ENCODE assay signal across 11 cellular contexts in the genomic region with DNA sequence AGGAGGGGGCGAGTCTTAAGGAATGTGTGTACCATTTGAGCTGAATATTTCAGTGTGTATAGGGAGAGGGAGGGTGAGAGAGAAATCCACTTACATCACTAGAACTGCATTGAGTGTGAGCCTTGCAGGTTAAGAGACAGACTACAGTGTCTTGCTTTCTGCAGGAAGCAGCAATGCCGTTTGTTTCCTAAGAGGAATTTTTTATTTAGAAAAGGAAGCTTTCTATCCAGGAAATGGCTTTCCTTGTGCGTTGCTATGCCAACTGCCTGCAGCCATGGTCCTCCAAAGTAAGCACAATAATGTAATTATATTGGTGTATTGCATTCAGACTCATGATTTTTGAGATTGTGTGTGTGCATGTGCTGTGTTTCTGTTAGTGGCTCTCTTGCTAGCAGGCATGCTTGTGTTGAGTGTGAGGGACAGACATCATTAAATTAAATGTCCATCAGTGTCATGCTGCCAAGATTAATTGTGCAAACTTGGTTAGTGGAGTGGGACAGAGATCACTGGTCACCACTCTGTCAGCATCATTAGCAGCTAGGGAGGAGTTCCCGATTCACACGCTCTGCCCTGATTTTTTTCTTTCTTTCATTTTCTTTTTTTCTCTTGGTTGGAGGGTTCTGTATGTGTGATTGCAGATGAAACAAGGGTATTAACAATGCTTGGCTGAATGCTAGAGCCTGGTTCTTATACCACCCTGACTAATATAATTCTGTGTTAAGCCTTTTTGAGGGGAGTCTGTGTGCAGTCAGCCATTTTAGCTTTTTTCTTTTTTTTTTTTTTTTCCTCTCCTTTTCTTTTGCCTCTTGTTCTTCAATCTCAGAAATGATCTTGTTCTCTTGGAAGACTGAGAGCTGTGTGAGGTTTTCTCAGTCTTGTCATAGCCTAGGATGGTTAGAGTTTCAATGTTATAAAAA.
DNase-seq lines count a peak whose midpoint lies in the region; ATAC-seq, FAIRE-seq and TF ChIP-seq lines count a peak whose summit lies in the region.
"Had no signal": no experiment of that assay in that cellular context is flagged by ENCODE, and none has a peak within 500 bp of the region (broad histone marks: within the 10 kb centered on the region; RNA-seq: fewer than 3 reads in every experiment).

No MANE protein-coding gene starts in this region.

- TF ChIP-seq CTCF in liver (IDR thresholded peaks at IDR 0.05; ENCODE audit: low read depth, low read length, missing input control) (no peak), HepG2 (CRISPR knock-in tag; IDR thresholded peaks at IDR 0.05) (no peak), cardiac fibroblast (IDR thresholded peaks at IDR 0.05; ENCODE audit: low read depth, low read length) (no peak), Caco-2 (IDR thresholded peaks at IDR 0.05; ENCODE audit: insufficient read depth in 1 of 2, low read depth in 1 of 2, low read length in 1 of 2, severe bottlenecking in 1 of 2, unreplicated experiment in 1 of 2) (no peak)

- H3K9me3 ChIP-seq in liver (ENCODE audit: control insufficient read depth in 4 of 4, low read length in 3 of 4): no peaks in the 10 kb centered on the region
- H3K9me3 ChIP-seq in HepG2 (ENCODE audit: low read length): no peaks in the 10 kb centered on the region
- H3K9me3 ChIP-seq in Caco-2: no peaks in the 10 kb centered on the region

- peak overlapping the region; percentile 36 to 44 (median 39) for H3K4me3 ChIP-seq in liver (ENCODE audit: low read depth in 1 of 3, low read length in 3 of 3)
- H3K4me3 ChIP-seq in HepG2 (replicated peaks in 1 of 3; ENCODE audit: insufficient read depth in 1 of 3, low read depth in 2 of 3, low read length in 3 of 3): no peak overlapping the region
- H3K4me3 ChIP-seq in cardiac fibroblast (replicated peaks in 1 of 2; ENCODE audit: low read depth in 2 of 2, low read length in 2 of 2): peak overlapping the region; percentile 9 to 33
- H3K4me3 ChIP-seq in Caco-2 (ENCODE audit: low read depth, low read length): no peak overlapping the region

- TF ChIP-seq RAD21 in liver (IDR thresholded peaks at IDR 0.05) (no peak), HepG2 (CRISPR knock-in tag; IDR thresholded peaks at IDR 0.05) (no peak)

- H2AFZ ChIP-seq in HepG2 (ENCODE audit: low read length): no peak overlapping the region

- CTCF ChIA-PET in HepG2 (lab: Yijun Ruan, JAX; ENCODE audit: low intra/inter-chr PET ratio, low total read pairs): no interaction called here
- CTCF ChIA-PET in Caco-2 (lab: Charles Lee): no interaction called here

- no peak overlapping the region for H3K27ac Mint-ChIP-seq in Caco-2 (ENCODE audit: unreplicated experiment)
- H3K27ac Mint-ChIP-seq: CD8-positive, alpha-beta T cell had no signal

- POLR2A ChIA-PET in HepG2 (lab: Yijun Ruan, JAX): no interaction called here
- POLR2A ChIA-PET in Caco-2 (lab: Charles Lee): no interaction called here

- TF ChIP-seq EP300 in HepG2 (IDR thresholded peaks at IDR 0.05; ENCODE audit: low read depth in 2 of 2, low read length in 2 of 2) (no peak), HepG2 (CRISPR knock-in tag; IDR thresholded peaks at IDR 0.05; ENCODE audit: borderline replicate concordance) (no peak)

- H3K27me3 ChIP-seq in liver (ENCODE audit: control insufficient read depth in 4 of 4, insufficient read depth in 4 of 4, low read length in 3 of 4): no peaks in the 10 kb centered on the region
- H3K27me3 ChIP-seq in HepG2 (ENCODE audit: control insufficient read depth in 1 of 2, insufficient read depth in 2 of 2, low read length in 2 of 2): no peaks in the 10 kb centered on the region
- no peaks in the 10 kb centered on the region for H3K27me3 ChIP-seq in Caco-2 (replicated peaks; ENCODE audit: control insufficient read depth, insufficient read depth, low read length)

- TF ChIP-seq POLR2A in HepG2 (IDR thresholded peaks at IDR 0.05; ENCODE audit: insufficient read depth in 1 of 2, low read depth in 2 of 2, low read length in 2 of 2): no peak

- no peak for DNase-seq in HepG2 (ENCODE audit: low spot score)
- peak; percentile 43 to 56 for DNase-seq in cardiac fibroblast (ENCODE audit: low read depth in 2 of 2)
- peak; percentile 69 for DNase-seq in medulla oblongata (ENCODE audit: extremely low spot score)
- no peak for DNase-seq in Caco-2
- no peak for DNase-seq in activated gamma-delta T cell treated with Interleukin-2 at 50 U/mL for 16 hours
- DNase-seq in GM03348 (ENCODE audit: low spot score): no peak
- DNase-seq: CD8-positive, alpha-beta T cell; NCI-H446 had no signal

- H3K9ac ChIP-seq in liver (ENCODE audit: low read depth in 1 of 2, low read length in 2 of 2) (peak overlapping the region; percentile 4 to 39), HepG2 (ENCODE audit: insufficient read depth, low read depth, low read length) (no peak overlapping the region)

- intact Hi-C loops in HepG2 (cut with micrococcal nuclease; ENCODE audit: unreplicated experiment) (no loop called here), Caco-2 (cut with micrococcal nuclease; ENCODE audit: unreplicated experiment) (no loop called here)

- no peaks in the 10 kb centered on the region for H3K36me3 ChIP-seq in liver (ENCODE audit: control insufficient read depth in 4 of 4, insufficient read depth in 3 of 4, low read depth in 1 of 4, low read length in 3 of 4)
- no peaks in the 10 kb centered on the region for H3K36me3 ChIP-seq in HepG2 (replicated peaks in 1 of 2; ENCODE audit: control insufficient read depth in 1 of 2, insufficient read depth in 2 of 2, low read length in 2 of 2)
- no peaks in the 10 kb centered on the region for H3K36me3 ChIP-seq in Caco-2 (ENCODE audit: control insufficient read depth, insufficient read depth, low read length)

- H3K4me1 ChIP-seq in liver (ENCODE audit: control insufficient read depth in 4 of 4, insufficient read depth in 4 of 4, low read length in 3 of 4) (peaks cover 1 to 18% (median 7%) of the 10 kb centered on the region in 4 donors), HepG2 (ENCODE audit: insufficient read depth, low read length) (peaks cover 6% of the 10 kb centered on the region), Caco-2 (peaks cover 3% of the 10 kb centered on the region; the same call in 1 of the 2 replicates)

- peaks cover 16% of the 10 kb centered on the region for H3K36me3 Mint-ChIP-seq in Caco-2 (ENCODE audit: insufficient read depth, unreplicated experiment)
- H3K36me3 Mint-ChIP-seq: CD8-positive, alpha-beta T cell had no signal

- no peak for ATAC-seq in HepG2
- no peak for ATAC-seq in HG02763 (IDR thresholded peaks at IDR 0.05; ENCODE audit: unreplicated experiment)
- ATAC-seq: CD8-positive, alpha-beta T cell; HCT116 had no signal

- H3K9me3 Mint-ChIP-seq in Caco-2 (ENCODE audit: unreplicated experiment): no peaks in the 10 kb centered on the region
- H3K9me3 Mint-ChIP-seq: CD8-positive, alpha-beta T cell had no signal

- no TSS peak for BruUV-seq in HepG2 (replicated peaks; lab: Mats Ljungman, UMichigan)
- no TSS peak for BruUV-seq in Caco-2 (replicated peaks; lab: Mats Ljungman, UMichigan)

- in situ Hi-C loops in HepG2 (cut with HindIII; ENCODE audit: extremely low pct_ligation_motif_present, low pct_unique_long_range_greater_than_20kb): no loop called here

- no peaks in the 10 kb centered on the region for H3K27me3 Mint-ChIP-seq in Caco-2 (ENCODE audit: insufficient read depth, unreplicated experiment)

- no peaks in the 10 kb centered on the region for H3K79me2 ChIP-seq in HepG2 (ENCODE audit: insufficient read depth, low read length)

- H3K4me3 Mint-ChIP-seq in Caco-2 (ENCODE audit: unreplicated experiment): no peak overlapping the region
- H3K4me3 Mint-ChIP-seq: CD8-positive, alpha-beta T cell had no signal

- H4K20me1 ChIP-seq in HepG2 (ENCODE audit: insufficient read depth, low read length): no peaks in the 10 kb centered on the region

- peaks cover 7% of the 10 kb centered on the region for H3K4me1 Mint-ChIP-seq in Caco-2 (ENCODE audit: low read depth, unreplicated experiment)

- peak overlapping the region; percentile 66 to 70 for H3K27ac ChIP-seq in liver (ENCODE audit: low read depth in 1 of 2, low read length in 2 of 2)
- H3K27ac ChIP-seq in HepG2 (ENCODE audit: extremely low read length, insufficient read depth, low read length): no peak overlapping the region

- 52% methylated on average over 5 of the region's 5 CpGs for WGBS in liver
- WGBS in HepG2 (ENCODE audit: low lambda C conversion rate): 96% methylated on average over 5 of the region's 5 CpGs

- FAIRE-seq in HepG2 (lab: Jason Lieb, UNC): no peak

- no peak overlapping the region for H3K4me2 ChIP-seq in HepG2 (ENCODE audit: low read depth, low read length)

TF ChIP-seq in liver, 16 proteins besides CTCF, POLR2A, EP300 and RAD21 (continues in another document):
- no peak for TF ChIP-seq HNF4G (IDR thresholded peaks at IDR 0.05)
- peak; percentile 83 for TF ChIP-seq YY1 (IDR thresholded peaks at IDR 0.05)
- TF ChIP-seq FOXA1 (IDR thresholded peaks at IDR 0.05): no peak
- no peak for TF ChIP-seq SP1 (IDR thresholded peaks at IDR 0.05)
- TF ChIP-seq FOXA2 (IDR thresholded peaks at IDR 0.05): no peak

TF ChIP-seq in HepG2, 621 proteins besides CTCF, POLR2A, EP300 and RAD21:
- TF ChIP-seq ZBTB42 (CRISPR knock-in tag; IDR thresholded peaks at IDR 0.05): no peak
- no peak for TF ChIP-seq PRDM4 (CRISPR knock-in tag; IDR thresholded peaks at IDR 0.05; ENCODE audit: borderline replicate concordance)
- TF ChIP-seq FOSL1 (CRISPR knock-in tag; IDR thresholded peaks at IDR 0.05; ENCODE audit: borderline replicate concordance): no peak

Comparison
In these comparisons a context has a peak if more than half of its experiments do, and no peak if none do; other contexts are left out.
1. H3K4me3 ChIP-seq: peak in liver (3 of 3) and cardiac fibroblast (2 of 2); none in HepG2 (0 of 3) and Caco-2 (single experiment).
2. DNase-seq: peak in cardiac fibroblast (2 of 2) and medulla oblongata (single experiment); none in HepG2 (single experiment), Caco-2 (0 of 2), activated gamma-delta T cell treated with Interleukin-2 at 50 U/mL for 16 hours (single experiment) and GM03348 (single experiment).